ENCODE assay signal across 14 cellular contexts in genomic region chr11:1692708-1693326, GRCh38. TPM values are rescaled to one million over a fixed set of nuclear protein-coding genes. Genes with fewer than 3 reads are reported as not detected.
DNase-seq lines count a peak whose midpoint lies in the region; ATAC-seq and TF ChIP-seq lines count a peak whose summit lies in the region.
"Had no signal": no experiment of that assay in that cellular context is flagged by ENCODE, and none has a peak within 500 bp of the region (broad histone marks: within the 10 kb centered on the region; RNA-seq: fewer than 3 reads in every experiment).

No MANE protein-coding gene starts in this region.

- H3K4me3 Mint-ChIP-seq in T-helper 2 cell treated with Interferon-gamma antibody and Interleukin-4, amounts not matched to agents 5 μg/mL and 100 μg/mL, for 36 hours = peak overlapping the region; percentile 83

- peak overlapping the region in 1 of 2 experiments; percentile 51; a peak in 2 of 4 replicates for H3K4me3 ChIP-seq in Panc1 (ENCODE audit: low read depth in 2 of 2, low read length in 2 of 2)
- H3K4me3 ChIP-seq in iPS-20b (ENCODE audit: low read length) = peak overlapping the region; percentile 68; the same call in 1 of the 2 replicates
- no peak overlapping the region for H3K4me3 ChIP-seq in skeletal muscle satellite cell (ENCODE audit: low read length)

- POLR2A ChIA-PET in Panc1 (lab: Charles Lee) = no interaction called here

- no peak overlapping the region for H3K27ac Mint-ChIP-seq in T-helper 2 cell treated with Interferon-gamma antibody and Interleukin-4, amounts not matched to agents 5 μg/mL and 100 μg/mL, for 36 hours

- CTCF ChIA-PET in Panc1 (lab: Charles Lee) = interaction anchor here (0.7 to 4.9 kb wide), 12 partner anchors 14 to 461 kb away, joined by 3 to 168 read pairs (median 6); partner anchors contain the start of gene SYT8

- peak overlapping the region; percentile 77 for H3K4me2 ChIP-seq in skeletal muscle satellite cell (ENCODE audit: low read length)

- H3K9me3 ChIP-seq in Panc1 (ENCODE audit: control insufficient read depth, insufficient read depth, low read depth, low read length) (no peaks in the 10 kb centered on the region), iPS-20b (ENCODE audit: insufficient read depth, low read depth, low read length) (no peaks in the 10 kb centered on the region), skeletal muscle satellite cell (replicated peaks; ENCODE audit: low read length) (no peaks in the 10 kb centered on the region)
- H3K9me3 ChIP-seq: esophagus muscularis mucosa, sigmoid colon had no signal

- TF ChIP-seq CTCF in Panc1 (IDR thresholded peaks at IDR 0.05) = no peak

- no TSS peak for BruUV-seq in Panc1 (replicated peaks; lab: Mats Ljungman, UMichigan)

- intact Hi-C loops in Panc1 (cut with micrococcal nuclease; ENCODE audit: unreplicated experiment) = loop anchor here (2.0 to 5.0 kb wide), 3 partner anchors 41 to 459 kb away; no protein-coding TSS in a partner anchor

- H3K4me1 ChIP-seq in Panc1 (ENCODE audit: control insufficient read depth, insufficient read depth, low read length) (peaks cover 20% of the 10 kb centered on the region), iPS-20b (ENCODE audit: insufficient read depth, low read length) (peaks cover 2% of the 10 kb centered on the region; the same call in 1 of the 2 replicates), skeletal muscle satellite cell (ENCODE audit: control insufficient read depth, insufficient read depth, low read length) (peaks cover 7% of the 10 kb centered on the region)

- no peak for ATAC-seq in Panc1
- ATAC-seq in GM21737 (IDR thresholded peaks at IDR 0.05; ENCODE audit: unreplicated experiment) = no peak
- ATAC-seq in HG02678 (IDR thresholded peaks at IDR 0.05; ENCODE audit: unreplicated experiment) = no peak

- no peaks in the 10 kb centered on the region for H3K9me3 Mint-ChIP-seq in T-helper 2 cell treated with Interferon-gamma antibody and Interleukin-4, amounts not matched to agents 5 μg/mL and 100 μg/mL, for 36 hours

- in situ Hi-C loops in Panc1 (cut with HindIII; ENCODE audit: low pct_unique_long_range_greater_than_20kb, low sequenced_read_pairs) = no loop called here

- H3K36me3 ChIP-seq in Panc1 (ENCODE audit: control insufficient read depth, insufficient read depth, low read length) (no peaks in the 10 kb centered on the region), iPS-20b (ENCODE audit: insufficient read depth, low read depth, low read length) (no peaks in the 10 kb centered on the region), skeletal muscle satellite cell (ENCODE audit: insufficient read depth, low read length) (no peaks in the 10 kb centered on the region)
- H3K36me3 ChIP-seq: esophagus muscularis mucosa, sigmoid colon, WERI-Rb-1 had no signal

- no peak for DNase-seq in T-helper 2 cell treated with Interferon-gamma antibody and Interleukin-4, amounts not matched to agents 5 μg/mL and 100 μg/mL, for 36 hours (ENCODE audit: low spot score)
- DNase-seq in T-helper 2 cell = no peak
- no peak for DNase-seq in Panc1 (ENCODE audit: low read depth, low spot score)
- DNase-seq in NCI-H524 treated with DMSO at 0.1 percent for 48 hours (lab: John Stamatoyannopoulos, UW) = no peak

- H3K27me3 Mint-ChIP-seq in T-helper 2 cell treated with Interferon-gamma antibody and Interleukin-4, amounts not matched to agents 5 μg/mL and 100 μg/mL, for 36 hours (ENCODE audit: low read depth) = peaks cover 12% of the 10 kb centered on the region

- H3K27me3 ChIP-seq in Panc1 (ENCODE audit: control insufficient read depth, insufficient read depth, low read length) (no peaks in the 10 kb centered on the region), iPS-20b (ENCODE audit: insufficient read depth, low read length) (peaks cover 13% of the 10 kb centered on the region), skeletal muscle satellite cell (ENCODE audit: control insufficient read depth, insufficient read depth, low read length) (peaks cover 47% of the 10 kb centered on the region)

- no peaks in the 10 kb centered on the region for H3K36me3 Mint-ChIP-seq in T-helper 2 cell treated with Interferon-gamma antibody and Interleukin-4, amounts not matched to agents 5 μg/mL and 100 μg/mL, for 36 hours (ENCODE audit: low read depth)

- no peak overlapping the region for H3K9ac ChIP-seq in iPS-20b (ENCODE audit: low read depth, low read length)
- no peak overlapping the region for H3K9ac ChIP-seq in skeletal muscle satellite cell (ENCODE audit: low read depth, low read length)
- H3K9ac ChIP-seq: GM23248 had no signal

- H3K4me1 Mint-ChIP-seq in T-helper 2 cell treated with Interferon-gamma antibody and Interleukin-4, amounts not matched to agents 5 μg/mL and 100 μg/mL, for 36 hours (ENCODE audit: low read depth) = peaks cover 6% of the 10 kb centered on the region

- H3K27ac ChIP-seq in Panc1 (ENCODE audit: low read length) = peak overlapping the region; percentile 52; the same call in 1 of the 2 replicates
- H3K27ac ChIP-seq in iPS-20b (ENCODE audit: low read length) = no peak overlapping the region
- H3K27ac ChIP-seq: GM23248, WERI-Rb-1 had no signal

RNA-seq across cellular contexts. Expression of gene KRTAP5-6, which starts 4.2 kb away (rescaled TPM):
- not detected for total RNA-seq in Panc1 (2021; ENCODE audit: unreplicated experiment)
- polyA plus RNA-seq in Panc1 (2012; ENCODE audit: insufficient read length) = not detected
- total RNA-seq in skeletal muscle satellite cell (2012; rRNA removed) = not detected in 2 replicates
- total RNA-seq: A172, esophagus muscularis mucosa, GM23248, sigmoid colon had no signal
- polyA plus RNA-seq: GM23248, neural cell, sigmoid colon had no signal

RNA-seq across cellular contexts. Expression of gene IFITM10, which starts 57.6 kb away (rescaled TPM):
- 18.0 TPM for total RNA-seq in Panc1 (2021; ENCODE audit: unreplicated experiment)
- 8.0 TPM for polyA plus RNA-seq in Panc1 (2012; ENCODE audit: insufficient read length)
- total RNA-seq in skeletal muscle satellite cell (2012; rRNA removed) = 2.4 and 8.4 TPM in 2 replicates
